Comparison of ENCODE assay signal across 1 cellular context in genomic region chr10:104824378-104825006, GRCh38.
A peak's percentile ranks its signal among the peaks of the same experiment; 100 is the strongest.
TF ChIP-seq lines count a peak whose summit lies in the region.

No MANE protein-coding gene starts in this region.

TF ChIP-seq in WTC11, 78 proteins besides CTCF, POLR2A, EP300 and RAD21 (continued from another document and continues in another):
- peak; percentile 75 for TF ChIP-seq PRDM15 (CRISPR knock-in tag; IDR thresholded peaks at IDR 0.05)
- peak; percentile 68 for TF ChIP-seq NFYB (CRISPR knock-in tag; conservative IDR thresholded peaks at IDR 0.05; ENCODE audit: low read depth)
- TF ChIP-seq ZNF121 (CRISPR knock-in tag; IDR thresholded peaks at IDR 0.05) = peak; percentile 93
- no peak for TF ChIP-seq ZNF416 (CRISPR knock-in tag; IDR thresholded peaks at IDR 0.05)
- TF ChIP-seq GABPB1 (CRISPR knock-in tag; IDR thresholded peaks at IDR 0.05) = no peak
- peak; percentile 99 for TF ChIP-seq JUN (CRISPR knock-in tag; IDR thresholded peaks at IDR 0.05)
- TF ChIP-seq USF1 (CRISPR knock-in tag; IDR thresholded peaks at IDR 0.05) = peak; percentile 91
- TF ChIP-seq FOXK1 (CRISPR knock-in tag; IDR thresholded peaks at IDR 0.05) = peak; percentile 99
- peak; percentile 98 for TF ChIP-seq NFE2L1 (CRISPR knock-in tag; IDR thresholded peaks at IDR 0.05)
- no peak for TF ChIP-seq GRHL2 (CRISPR knock-in tag; IDR thresholded peaks at IDR 0.05; ENCODE audit: insufficient replicate concordance, severe bottlenecking)
- TF ChIP-seq ZNF425 (CRISPR knock-in tag; conservative IDR thresholded peaks at IDR 0.05) = no peak
- peak; percentile 42; the same call in 1 of the 2 replicates for TF ChIP-seq SP1 (CRISPR knock-in tag; conservative IDR thresholded peaks at IDR 0.05)
- TF ChIP-seq STAT6 (CRISPR knock-in tag; conservative IDR thresholded peaks at IDR 0.05; ENCODE audit: low read depth) = peak; percentile 89; the same call in 1 of the 2 replicates
- no peak for TF ChIP-seq SOX15 (CRISPR knock-in tag; IDR thresholded peaks at IDR 0.05)
- 0 out of 2 replicates have a peak, but pooled peaks have one; percentile 79 for TF ChIP-seq ZNF396 (CRISPR knock-in tag; IDR thresholded peaks at IDR 0.05; ENCODE audit: borderline replicate concordance)
- peak; percentile 78; the same call in 1 of the 2 replicates for TF ChIP-seq EMX1 (CRISPR knock-in tag; IDR thresholded peaks at IDR 0.05)
- TF ChIP-seq E2F4 (CRISPR knock-in tag; IDR thresholded peaks at IDR 0.05; ENCODE audit: borderline replicate concordance, low read depth) = peak; percentile 97
- TF ChIP-seq ZNF219 (CRISPR knock-in tag; IDR thresholded peaks at IDR 0.05; ENCODE audit: borderline replicate concordance) = peak; percentile 99
- peak; percentile 93; the same call in 1 of the 2 replicates for TF ChIP-seq CBFB (CRISPR knock-in tag; IDR thresholded peaks at IDR 0.05; ENCODE audit: low read depth)
- TF ChIP-seq TEAD4 (CRISPR knock-in tag; IDR thresholded peaks at IDR 0.05) = peak; percentile 99
- 0 out of 2 replicates have a peak, but pooled peaks have one; percentile 64 for TF ChIP-seq ATF3 (CRISPR knock-in tag; conservative IDR thresholded peaks at IDR 0.05)
- no peak for TF ChIP-seq AR (CRISPR knock-in tag; IDR thresholded peaks at IDR 0.05)
- peak; percentile 98 for TF ChIP-seq NR1H2 (CRISPR knock-in tag; IDR thresholded peaks at IDR 0.05)
- peak; percentile 90; the same call in 1 of the 2 replicates for TF ChIP-seq NR3C1 (CRISPR knock-in tag; conservative IDR thresholded peaks at IDR 0.05; ENCODE audit: low read depth)
- TF ChIP-seq NFATC4 (CRISPR knock-in tag; IDR thresholded peaks at IDR 0.05) = no peak
- peak; percentile 98; the same call in 1 of the 2 replicates for TF ChIP-seq PREB (CRISPR knock-in tag; IDR thresholded peaks at IDR 0.05; ENCODE audit: borderline replicate concordance)
- peak; percentile 94 for TF ChIP-seq ZSCAN18 (CRISPR knock-in tag; IDR thresholded peaks at IDR 0.05)
- peak; percentile 89; the same call in 1 of the 2 replicates for TF ChIP-seq IRF2 (CRISPR knock-in tag; IDR thresholded peaks at IDR 0.05; ENCODE audit: borderline replicate concordance, low read depth)
- TF ChIP-seq PRRX2 (CRISPR knock-in tag; IDR thresholded peaks at IDR 0.05) = no peak
- TF ChIP-seq ZMAT4 (CRISPR knock-in tag; IDR thresholded peaks at IDR 0.05) = no peak
- no peak for TF ChIP-seq ZNF671 (CRISPR knock-in tag; IDR thresholded peaks at IDR 0.05)
- TF ChIP-seq KAT7 (CRISPR knock-in tag; IDR thresholded peaks at IDR 0.05; ENCODE audit: borderline replicate concordance) = peak; percentile 98; the same call in 1 of the 2 replicates
- TF ChIP-seq ZNF263 (CRISPR knock-in tag; IDR thresholded peaks at IDR 0.05; ENCODE audit: low read depth) = peak; percentile 75; the same call in 1 of the 2 replicates
- no peak for TF ChIP-seq HMGXB4 (CRISPR knock-in tag; IDR thresholded peaks at IDR 0.05)
- TF ChIP-seq CREM (CRISPR knock-in tag; IDR thresholded peaks at IDR 0.05) = peak; percentile 92
- peak; percentile 86 for TF ChIP-seq ZBTB21 (CRISPR knock-in tag; IDR thresholded peaks at IDR 0.05; ENCODE audit: borderline replicate concordance)
- TF ChIP-seq GTF2I (CRISPR knock-in tag; conservative IDR thresholded peaks at IDR 0.05) = no peak
- TF ChIP-seq ATF2 (CRISPR knock-in tag; IDR thresholded peaks at IDR 0.05; ENCODE audit: borderline replicate concordance, low read depth) = peak; percentile 79; the same call in 1 of the 2 replicates
